In the genomic region with DNA sequence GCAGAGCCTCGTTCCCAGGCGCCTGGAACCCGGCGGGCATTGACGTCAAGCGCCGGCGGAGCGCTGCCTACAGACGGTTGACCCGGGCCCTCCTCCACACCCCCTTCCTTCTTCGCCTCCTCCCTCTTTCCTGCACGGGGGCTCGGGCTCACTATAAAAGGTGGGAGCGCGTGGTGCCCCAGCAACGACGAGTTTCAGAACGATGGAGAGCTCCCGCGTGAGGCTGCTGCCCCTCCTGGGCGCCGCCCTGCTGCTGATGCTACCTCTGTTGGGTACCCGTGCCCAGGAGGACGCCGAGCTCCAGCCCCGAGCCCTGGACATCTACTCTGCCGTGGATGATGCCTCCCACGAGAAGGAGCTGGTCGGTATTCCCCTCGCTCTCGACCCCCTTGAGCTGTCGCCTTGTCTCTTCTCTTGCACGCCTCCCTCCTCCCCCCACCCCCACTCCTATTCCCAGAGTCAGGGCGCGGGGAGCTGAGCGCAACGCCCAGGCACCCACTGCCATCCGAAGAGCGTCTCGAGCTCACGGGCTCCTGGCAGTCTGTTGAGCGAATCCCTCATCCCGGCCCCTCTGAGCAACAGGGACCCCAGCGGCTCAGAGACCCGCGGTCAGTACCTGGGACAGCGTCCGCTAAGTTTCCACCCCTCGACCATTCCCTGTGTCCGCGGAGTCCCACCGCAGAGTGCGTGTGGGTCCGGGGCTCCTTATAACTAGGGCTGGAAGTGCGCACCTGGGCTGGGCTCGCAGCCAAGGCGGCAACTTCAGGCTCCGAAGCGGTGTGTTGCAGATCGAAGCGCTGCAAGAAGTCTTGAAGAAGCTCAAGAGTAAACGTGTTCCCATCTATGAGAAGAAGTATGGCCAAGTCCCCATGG, we compare ENCODE assay signal across 14 cellular contexts. TPM values are rescaled to one million over a fixed set of nuclear protein-coding genes. Genes with fewer than 3 reads are reported as not detected.
DNase-seq lines count a peak whose midpoint lies in the region; ATAC-seq and TF ChIP-seq lines count a peak whose summit lies in the region.
"Had no signal": no experiment of that assay in that cellular context is flagged by ENCODE, and none has a peak within 500 bp of the region (broad histone marks: within the 10 kb centered on the region; RNA-seq: fewer than 3 reads in every experiment).

A gene (plus strand): TSS at position 184 of the 873 bp plus-strand sequence. CDS start 19 bp downstream, at position 203.

- H3K4me1 ChIP-seq in HUES64 (ENCODE audit: insufficient read depth, low read length) (no peaks in the 10 kb centered on the region), lower lobe of right lung (no peaks in the 10 kb centered on the region), gastrocnemius medialis (no peaks in the 10 kb centered on the region), gastroesophageal sphincter (peaks cover 0 to 7% (median 0%) of the 10 kb centered on the region in 3 donors)

- intact Hi-C loops in lower lobe of right lung (cut with DNase I): no loop called here
- intact Hi-C loops in gastrocnemius medialis (cut with DNase I; ENCODE audit: low total_unique reads): no loop called here

- H3K4me3 ChIP-seq in HUES64 (ENCODE audit: low read length) (peak within 1 kb of the TSS; percentile 35), lower lobe of right lung (no peak within 1 kb of the TSS), gastrocnemius medialis (no peak within 1 kb of the TSS), gastroesophageal sphincter (no peak within 1 kb of the TSS)
- H3K4me3 ChIP-seq: smooth muscle cell had no signal

- H3K27me3 ChIP-seq in HUES64 (ENCODE audit: insufficient read depth, low read length) (peaks cover 84% of the 10 kb centered on the region), lower lobe of right lung (ENCODE audit: low read depth) (peaks cover 31% of the 10 kb centered on the region), gastrocnemius medialis (peaks cover 24 to 38% (median 29%) of the 10 kb centered on the region in 3 donors), gastroesophageal sphincter (peaks cover 84% of the 10 kb centered on the region)

- H3K27ac ChIP-seq in HUES64 (ENCODE audit: low read depth, low read length) (no peak within 1 kb of the TSS), lower lobe of right lung (no peak within 1 kb of the TSS), gastrocnemius medialis (no peak within 1 kb of the TSS), gastroesophageal sphincter (no peak within 1 kb of the TSS)

- H3K36me3 ChIP-seq in HUES64 (ENCODE audit: insufficient read depth, low read length) (no peaks in the 10 kb centered on the region), lower lobe of right lung (no peaks in the 10 kb centered on the region), gastrocnemius medialis (no peaks in the 10 kb centered on the region), gastroesophageal sphincter (no peaks in the 10 kb centered on the region)

- WGBS in HUES64: 9% methylated on average over 63 of the region's 63 CpGs
- 1 to 10% methylated on average over 2 to 13 of the region's 63 CpGs for WGBS in gastroesophageal sphincter (ENCODE audit: low coverage in 1 of 2), 2 donors

- peak; percentile 23 to 26 for ATAC-seq in lower lobe of right lung
- ATAC-seq in gastrocnemius medialis: no peak
- no peak for ATAC-seq in gastroesophageal sphincter

- TF ChIP-seq CTCF in lower lobe of right lung (IDR thresholded peaks at IDR 0.05): no peak
- no peak for TF ChIP-seq CTCF in gastrocnemius medialis (IDR thresholded peaks at IDR 0.05 in 4 of 5, conservative IDR thresholded peaks at IDR 0.05 in 1 of 5)
- TF ChIP-seq CTCF in gastroesophageal sphincter (IDR thresholded peaks at IDR 0.05): no peak

- no peak for TF ChIP-seq POLR2A in gastrocnemius medialis (IDR thresholded peaks at IDR 0.05)
- TF ChIP-seq POLR2A in gastroesophageal sphincter (IDR thresholded peaks at IDR 0.05): no peak

- peak; percentile 47 for DNase-seq in Daoy (ENCODE audit: low read depth)
- DNase-seq in dermis blood vessel endothelial cell: peak; percentile 31
- no peak for DNase-seq in lower lobe of right lung
- no peak for DNase-seq in gastrocnemius medialis
- DNase-seq in HuH-7.5 (ENCODE audit: low spot score): no peak
- DNase-seq in effector CD4-positive, alpha-beta T cell: no peak
- DNase-seq: EL; NK-92 treated with Interleukin-12 subunit alpha and Interleukin-12 subunit beta, amount 100 ng/mL, for 24 hours; T1000 had no signal

- TF ChIP-seq EP300 in gastroesophageal sphincter (IDR thresholded peaks at IDR 0.05): no peak

- no peak within 1 kb of the TSS for H3K9ac ChIP-seq in HUES64 (ENCODE audit: low read depth, low read length)

- no peaks in the 10 kb centered on the region for H3K9me3 ChIP-seq in HUES64 (ENCODE audit: insufficient read depth, low read depth, low read length)
- no peaks in the 10 kb centered on the region for H3K9me3 ChIP-seq in lower lobe of right lung
- no peaks in the 10 kb centered on the region for H3K9me3 ChIP-seq in gastrocnemius medialis
- H3K9me3 ChIP-seq in gastroesophageal sphincter: peaks cover 0 to 6% (median 0%) of the 10 kb centered on the region in 3 donors

- in situ Hi-C loops in gastrocnemius medialis (cut with MboI; ENCODE audit: low sequenced_read_pairs in 4 of 4): no loop called here

RNA-seq across cellular contexts. Expression of the gene that starts here (rescaled TPM):
- not detected in 2 replicates for total RNA-seq in Daoy (2014; rRNA removed; shearing (Covaris generic))
- polyA plus RNA-seq in HUES64 (2013, experiment 1 of 2): not detected
- polyA plus RNA-seq in HUES64 (2013, experiment 2 of 2): not detected
- total RNA-seq in dermis blood vessel endothelial cell: not detected in 2 replicates
- total RNA-seq in lower lobe of right lung: not detected
- total RNA-seq in gastrocnemius medialis: not detected
- 10 to 100 TPM in 1 of 4 donors, 1 to 10 TPM in 3; 1.1 to 40.2 (median 5.4) TPM for total RNA-seq in gastroesophageal sphincter
- total RNA-seq: HT-29, mononuclear cell, smooth muscle cell had no signal
- polyA plus RNA-seq: smooth muscle cell had no signal

Comparison
In these comparisons a context has a peak if more than half of its experiments do, and no peak if none do; other contexts are left out.
1. Peak in DNase-seq in Daoy; RNA of the gene not detected or under 1 TPM.
2. Peak in DNase-seq in dermis blood vessel endothelial cell; RNA of the gene not detected or under 1 TPM.
3. Peak in ATAC-seq in lower lobe of right lung; RNA of the gene not detected or under 1 TPM.